ENCODE assay signal across 9 cellular contexts in genomic region chr17:17684901-17685774, GRCh38. TPM values are rescaled to one million over a fixed set of nuclear protein-coding genes. Genes with fewer than 3 reads are reported as not detected.
A peak's percentile ranks its signal among the peaks of the same experiment; 100 is the strongest.
DNase-seq lines count a peak whose midpoint lies in the region; ATAC-seq and TF ChIP-seq lines count a peak whose summit lies in the region.
"Had no signal": no experiment of that assay in that cellular context is flagged by ENCODE, and none has a peak within 500 bp of the region (broad histone marks: within the 10 kb centered on the region; RNA-seq: fewer than 3 reads in every experiment).

No MANE protein-coding gene starts in this region.

- H2BK5ac ChIP-seq in H9 (ENCODE audit: insufficient read length, low read length): no peak overlapping the region

- peak overlapping the region; percentile 3 for H3K4me2 ChIP-seq in H9 (ENCODE audit: insufficient read depth, insufficient read length, low read length)

- no peak overlapping the region for H2BK20ac ChIP-seq in H9 (ENCODE audit: low read depth, low read length, poor library complexity, severe bottlenecking)

- H3K79me2 ChIP-seq in H9 (ENCODE audit: insufficient read depth, low read length): no peaks in the 10 kb centered on the region

- no peaks in the 10 kb centered on the region for H3K79me1 ChIP-seq in H9 (ENCODE audit: insufficient read depth, low read depth, low read length, poor library complexity, severe bottlenecking)

- WGBS in H9 (ENCODE audit: extremely low coverage, insufficient read length, low lambda C conversion rate): no CpG with 5 or more reads among the region's 15 CpGs
- 41 to 44% (median 43%) methylated on average over 15 of the region's 15 CpGs for WGBS in ovary, 3 donors

- H3K36me3 ChIP-seq in right atrium auricular region (no peaks in the 10 kb centered on the region), ovary (no peaks in the 10 kb centered on the region), MG63 (peaks cover 2% of the 10 kb centered on the region; the same call in 1 of the 2 replicates)

- no peak overlapping the region for H3K4ac ChIP-seq in H9 (ENCODE audit: low read depth, low read length)

- H3K9ac ChIP-seq in H9 (ENCODE audit: extremely low read depth, insufficient read length, low read length): no peak overlapping the region

- H3K27ac ChIP-seq in H9 (ENCODE audit: insufficient read length, low read depth, low read length) (no peak overlapping the region), right atrium auricular region (peak overlapping the region; percentile 72 to 79), ovary (peak overlapping the region in 1 of 2 donors; percentile 17)

- intact Hi-C loops in ovary (cut with DNase I): loop anchor here (5.0 to 10.0 kb wide), 8 partner anchors 70 to 352 kb away; partner anchors contain the start of genes ATPAF2 (in 2 of the 4) and GID4 (in 2 of the 4)

- 0 out of 2 replicates have a peak overlapping the region, but pooled peaks have one; percentile 17 for H3K14ac ChIP-seq in H9 (ENCODE audit: insufficient read depth, low read length)

- no peaks in the 10 kb centered on the region for H4K20me1 ChIP-seq in H9 (ENCODE audit: control insufficient read depth, insufficient read depth, insufficient read length)

- H3T11ph ChIP-seq in H9 (ENCODE audit: low read length): no peak overlapping the region

- TF ChIP-seq POLR2A in ovary (IDR thresholded peaks at IDR 0.05): no peak

- H3K27me3 ChIP-seq in H9 (ENCODE audit: insufficient read depth, low read length) (peaks cover 56% of the 10 kb centered on the region; the same call in 1 of the 2 replicates), right atrium auricular region (no peaks in the 10 kb centered on the region), ovary (no peaks in the 10 kb centered on the region), MG63 (no peaks in the 10 kb centered on the region)

- no peaks in the 10 kb centered on the region for H3K36me3 Mint-ChIP-seq in H9 (ENCODE audit: insufficient read depth in 1 of 3, low read depth in 3 of 3)
- H3K36me3 Mint-ChIP-seq in activated T-helper 17 cell treated with anti-CD3 and anti-CD28 coated beads, Interleukin-2, amount 50 U/mL, for 72 hours (ENCODE audit: low read depth): no peaks in the 10 kb centered on the region
- H3K36me3 Mint-ChIP-seq in stimulated activated effector memory CD8-positive, alpha-beta T cell treated with anti-CD3 and anti-CD28 coated beads, Interleukin-12 subunit alpha, Interleukin-12 subunit beta, amount 100 ng/mL, for 72 hours: no peaks in the 10 kb centered on the region

- no peak overlapping the region; a peak in 1 of 5 replicates for H3K4me3 Mint-ChIP-seq in H9
- peak overlapping the region; percentile 19 for H3K4me3 Mint-ChIP-seq in activated T-helper 17 cell treated with anti-CD3 and anti-CD28 coated beads, Interleukin-2, amount 50 U/mL, for 72 hours
- no peak overlapping the region for H3K4me3 Mint-ChIP-seq in stimulated activated effector memory CD8-positive, alpha-beta T cell treated with anti-CD3 and anti-CD28 coated beads, Interleukin-12 subunit alpha, Interleukin-12 subunit beta, amount 100 ng/mL, for 72 hours

- no peak overlapping the region for H4K91ac ChIP-seq in H9 (ENCODE audit: insufficient read length, low read depth, low read length)

- H3K56ac ChIP-seq in H9 (ENCODE audit: insufficient read length, low read depth, low read length): no peak overlapping the region

- no peak for TF ChIP-seq CTCF in H9 (conservative IDR thresholded peaks at IDR 0.05)
- no peak for TF ChIP-seq CTCF in right atrium auricular region (IDR thresholded peaks at IDR 0.05)
- no peak for TF ChIP-seq CTCF in ovary (IDR thresholded peaks at IDR 0.05)

- H3K9me3 ChIP-seq in H9 (ENCODE audit: control insufficient read depth, low read depth, low read length): no peaks in the 10 kb centered on the region
- no peaks in the 10 kb centered on the region for H3K9me3 ChIP-seq in right atrium auricular region
- no peaks in the 10 kb centered on the region for H3K9me3 ChIP-seq in ovary
- H3K9me3 ChIP-seq in MG63: no peaks in the 10 kb centered on the region

- peaks cover 9% of the 10 kb centered on the region for H3K23me2 ChIP-seq in H9 (ENCODE audit: insufficient read length, low read depth, low read length, poor library complexity, severe bottlenecking)

- H3K4me1 ChIP-seq in H9 (ENCODE audit: insufficient read depth, low read length) (peaks cover 8% of the 10 kb centered on the region; the same call in 1 of the 2 replicates), right atrium auricular region (peaks cover 0 to 48% of the 10 kb centered on the region in 2 donors), ovary (ENCODE audit: insufficient read depth) (peaks cover 25% of the 10 kb centered on the region)

- no peak overlapping the region for H3K23ac ChIP-seq in H9 (ENCODE audit: insufficient read length, low read depth, low read length)

- no peak overlapping the region for H2AK5ac ChIP-seq in H9 (ENCODE audit: insufficient read length, low read length)

- no peak overlapping the region for H2AFZ ChIP-seq in H9 (ENCODE audit: low read length)

- TF ChIP-seq EP300 in ovary (IDR thresholded peaks at IDR 0.05): no peak

- peak overlapping the region; percentile 43 for H3K18ac ChIP-seq in H9 (ENCODE audit: insufficient read length, low read depth, low read length)

- peaks cover 93% of the 10 kb centered on the region for H3K27me3 Mint-ChIP-seq in H9 (ENCODE audit: low read depth)
- H3K27me3 Mint-ChIP-seq in activated T-helper 17 cell treated with anti-CD3 and anti-CD28 coated beads, Interleukin-2, amount 50 U/mL, for 72 hours: no peaks in the 10 kb centered on the region

- peak; percentile 64 for DNase-seq in H9
- DNase-seq in right atrium auricular region (ENCODE audit: low spot score): no peak
- no peak for DNase-seq in stimulated activated effector memory CD8-positive, alpha-beta T cell treated with anti-CD3 and anti-CD28 coated beads, Interleukin-12 subunit alpha, Interleukin-12 subunit beta, amount 100 ng/mL, for 72 hours (ENCODE audit: low spot score in 2 of 2)
- DNase-seq in ovary: no peak
- no peak for DNase-seq in MG63
- no peak for DNase-seq in GM19240 (ENCODE audit: insufficient read length, low spot score)
- no peak for DNase-seq in H4 (ENCODE audit: low spot score)
- DNase-seq: KG1 had no signal

- H2BK12ac ChIP-seq in H9 (ENCODE audit: insufficient read length, low read depth, low read length): no peak overlapping the region

- H2BK120ac ChIP-seq in H9 (ENCODE audit: low read depth, low read length, poor library complexity, severe bottlenecking): no peak overlapping the region

- H3K27ac Mint-ChIP-seq in H9: no peak overlapping the region
- peak overlapping the region; percentile 20 for H3K27ac Mint-ChIP-seq in activated T-helper 17 cell treated with anti-CD3 and anti-CD28 coated beads, Interleukin-2, amount 50 U/mL, for 72 hours
- H3K27ac Mint-ChIP-seq in stimulated activated effector memory CD8-positive, alpha-beta T cell treated with anti-CD3 and anti-CD28 coated beads, Interleukin-12 subunit alpha, Interleukin-12 subunit beta, amount 100 ng/mL, for 72 hours: peak overlapping the region; percentile 72

- H4K5ac ChIP-seq in H9 (ENCODE audit: insufficient read length, low read depth, low read length): no peak overlapping the region

- ATAC-seq in activated T-helper 17 cell treated with anti-CD3 and anti-CD28 coated beads, Interleukin-2, amount 50 U/mL, for 72 hours (replicated peaks): no peak
- ATAC-seq in stimulated activated effector memory CD8-positive, alpha-beta T cell treated with anti-CD3 and anti-CD28 coated beads, Interleukin-12 subunit alpha, Interleukin-12 subunit beta, amount 100 ng/mL, for 72 hours: no peak

- no peak overlapping the region for H4K8ac ChIP-seq in H9 (replicated peaks; ENCODE audit: insufficient read length, low read depth, low read length)

- H2BK15ac ChIP-seq in H9 (ENCODE audit: low read depth, low read length): no peak overlapping the region

- no peaks in the 10 kb centered on the region; a peak in 2 of 5 replicates for H3K9me3 Mint-ChIP-seq in H9
- H3K9me3 Mint-ChIP-seq in activated T-helper 17 cell treated with anti-CD3 and anti-CD28 coated beads, Interleukin-2, amount 50 U/mL, for 72 hours: no peaks in the 10 kb centered on the region
- no peaks in the 10 kb centered on the region for H3K9me3 Mint-ChIP-seq in stimulated activated effector memory CD8-positive, alpha-beta T cell treated with anti-CD3 and anti-CD28 coated beads, Interleukin-12 subunit alpha, Interleukin-12 subunit beta, amount 100 ng/mL, for 72 hours

- peaks cover 19 to 41% of the 10 kb centered on the region in 2 experiments for H3K4me1 Mint-ChIP-seq in H9
- H3K4me1 Mint-ChIP-seq in activated T-helper 17 cell treated with anti-CD3 and anti-CD28 coated beads, Interleukin-2, amount 50 U/mL, for 72 hours: peaks cover 6% of the 10 kb centered on the region
- H3K4me1 Mint-ChIP-seq in stimulated activated effector memory CD8-positive, alpha-beta T cell treated with anti-CD3 and anti-CD28 coated beads, Interleukin-12 subunit alpha, Interleukin-12 subunit beta, amount 100 ng/mL, for 72 hours: peaks cover 41% of the 10 kb centered on the region

- H3K4me3 ChIP-seq in right atrium auricular region: no peak overlapping the region
- no peak overlapping the region for H3K4me3 ChIP-seq in ovary
- no peak overlapping the region for H3K4me3 ChIP-seq in MG63

RNA-seq across cellular contexts. Expression of gene RAI1, which starts 3.9 kb away (rescaled TPM):
- total RNA-seq in H9 (2021): 1.5 and 1.9 TPM in 2 replicates
- total RNA-seq in activated T-helper 17 cell treated with anti-CD3 and anti-CD28 coated beads, Interleukin-2, amount 50 U/mL, for 72 hours: 10 to 100 TPM in 1 of 2 donors, 1 to 10 TPM in 1; 7.0 to 16.0 TPM
- total RNA-seq in right atrium auricular region: 10 to 100 TPM; 23.8 to 24.9 TPM
- total RNA-seq in ovary: 10 to 100 TPM; 16.3 to 57.7 (median 37.5) TPM
- 10 to 100 TPM in 1 of 2 donors, 1 to 10 TPM in 1; 1.5 to 14.5 TPM for polyA plus RNA-seq in ovary
- total RNA-seq in MG63 (2014; rRNA removed; shearing (Covaris generic); ENCODE audit: low replicate concordance): 2.9 and 7.1 TPM in 2 replicates
- total RNA-seq in H4 (2014; rRNA removed; shearing (Covaris generic)): 2.4 and 3.6 TPM in 2 replicates

Comparison
In these comparisons a context has a peak if more than half of its experiments do, and no peak if none do; other contexts are left out.
1. H3K27ac Mint-ChIP-seq: peak in activated T-helper 17 cell treated with anti-CD3 and anti-CD28 coated beads, Interleukin-2, amount 50 U/mL, for 72 hours (single experiment) and stimulated activated effector memory CD8-positive, alpha-beta T cell treated with anti-CD3 and anti-CD28 coated beads, Interleukin-12 subunit alpha, Interleukin-12 subunit beta, amount 100 ng/mL, for 72 hours (single experiment); none in H9 (0 of 3).